Comparison of ENCODE assay signal across 2 cellular contexts in the genomic region with DNA sequence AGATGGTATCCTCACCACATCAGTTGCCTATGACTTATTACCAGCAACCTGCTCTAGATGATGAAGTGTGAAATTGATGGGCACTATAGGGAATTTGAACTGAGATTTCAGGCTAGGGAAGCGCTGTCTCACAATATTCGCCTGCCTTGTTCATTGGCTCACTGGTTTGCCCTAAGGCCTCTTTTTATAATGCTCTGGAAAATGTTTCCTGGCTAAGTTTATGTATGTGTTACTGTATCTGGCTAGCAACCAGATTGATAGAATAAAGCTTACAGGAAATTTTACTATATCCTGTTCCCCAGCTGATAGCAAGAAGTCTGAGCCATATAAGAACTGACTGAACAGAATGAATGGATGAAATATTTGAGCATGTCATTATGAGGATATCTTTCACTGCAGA.
TF ChIP-seq lines count a peak whose summit lies in the region.

No MANE protein-coding gene starts in this region.

TF ChIP-seq in SK-N-SH, 30 proteins besides CTCF, POLR2A, EP300 and RAD21 (continued from another document):
- TF ChIP-seq TEAD4 (IDR thresholded peaks at IDR 0.05; ENCODE audit: borderline replicate concordance, insufficient read depth) (no peak), NRF1 (IDR thresholded peaks at IDR 0.05; ENCODE audit: low read depth, low read length) (no peak), FOSL2 (IDR thresholded peaks at IDR 0.05; ENCODE audit: borderline replicate concordance, low read depth) (no peak), FOXM1 (IDR thresholded peaks at IDR 0.05; ENCODE audit: low read depth) (no peak), FOXJ3 (CRISPR knock-in tag; IDR thresholded peaks at IDR 0.05) (no peak), MXI1 (IDR thresholded peaks at IDR 0.05; ENCODE audit: low read depth, low read length) (no peak), RFX5 (IDR thresholded peaks at IDR 0.05; ENCODE audit: low read length) (no peak), CHD2 (IDR thresholded peaks at IDR 0.05; ENCODE audit: low read length, partially characterized antibody) (no peak)
- TF ChIP-seq, protein P1, sequence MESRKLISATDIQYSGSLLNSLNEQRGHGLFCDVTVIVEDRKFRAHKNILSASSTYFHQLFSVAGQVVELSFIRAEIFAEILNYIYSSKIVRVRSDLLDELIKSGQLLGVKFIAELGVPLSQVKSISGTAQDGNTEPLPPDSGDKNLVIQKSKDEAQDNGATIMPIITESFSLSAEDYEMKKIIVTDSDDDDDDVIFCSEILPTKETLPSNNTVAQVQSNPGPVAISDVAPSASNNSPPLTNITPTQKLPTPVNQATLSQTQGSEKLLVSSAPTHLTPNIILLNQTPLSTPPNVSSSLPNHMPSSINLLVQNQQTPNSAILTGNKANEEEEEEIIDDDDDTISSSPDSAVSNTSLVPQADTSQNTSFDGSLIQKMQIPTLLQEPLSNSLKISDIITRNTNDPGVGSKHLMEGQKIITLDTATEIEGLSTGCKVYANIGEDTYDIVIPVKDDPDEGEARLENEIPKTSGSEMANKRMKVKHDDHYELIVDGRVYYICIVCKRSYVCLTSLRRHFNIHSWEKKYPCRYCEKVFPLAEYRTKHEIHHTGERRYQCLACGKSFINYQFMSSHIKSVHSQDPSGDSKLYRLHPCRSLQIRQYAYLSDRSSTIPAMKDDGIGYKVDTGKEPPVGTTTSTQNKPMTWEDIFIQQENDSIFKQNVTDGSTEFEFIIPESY (IDR thresholded peaks at IDR 0.05; ENCODE audit: borderline replicate concordance, low read depth): no peak
- TF ChIP-seq, protein P2, sequence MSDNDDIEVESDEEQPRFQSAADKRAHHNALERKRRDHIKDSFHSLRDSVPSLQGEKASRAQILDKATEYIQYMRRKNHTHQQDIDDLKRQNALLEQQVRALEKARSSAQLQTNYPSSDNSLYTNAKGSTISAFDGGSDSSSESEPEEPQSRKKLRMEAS (IDR thresholded peaks at IDR 0.05; ENCODE audit: low read depth): no peak

TF ChIP-seq in SK-N-SH treated with all-trans-retinoic acid at 6 μM for 48 hours, 23 proteins besides CTCF, POLR2A, EP300 and RAD21 (continued from another document):
- TF ChIP-seq, protein P3, sequence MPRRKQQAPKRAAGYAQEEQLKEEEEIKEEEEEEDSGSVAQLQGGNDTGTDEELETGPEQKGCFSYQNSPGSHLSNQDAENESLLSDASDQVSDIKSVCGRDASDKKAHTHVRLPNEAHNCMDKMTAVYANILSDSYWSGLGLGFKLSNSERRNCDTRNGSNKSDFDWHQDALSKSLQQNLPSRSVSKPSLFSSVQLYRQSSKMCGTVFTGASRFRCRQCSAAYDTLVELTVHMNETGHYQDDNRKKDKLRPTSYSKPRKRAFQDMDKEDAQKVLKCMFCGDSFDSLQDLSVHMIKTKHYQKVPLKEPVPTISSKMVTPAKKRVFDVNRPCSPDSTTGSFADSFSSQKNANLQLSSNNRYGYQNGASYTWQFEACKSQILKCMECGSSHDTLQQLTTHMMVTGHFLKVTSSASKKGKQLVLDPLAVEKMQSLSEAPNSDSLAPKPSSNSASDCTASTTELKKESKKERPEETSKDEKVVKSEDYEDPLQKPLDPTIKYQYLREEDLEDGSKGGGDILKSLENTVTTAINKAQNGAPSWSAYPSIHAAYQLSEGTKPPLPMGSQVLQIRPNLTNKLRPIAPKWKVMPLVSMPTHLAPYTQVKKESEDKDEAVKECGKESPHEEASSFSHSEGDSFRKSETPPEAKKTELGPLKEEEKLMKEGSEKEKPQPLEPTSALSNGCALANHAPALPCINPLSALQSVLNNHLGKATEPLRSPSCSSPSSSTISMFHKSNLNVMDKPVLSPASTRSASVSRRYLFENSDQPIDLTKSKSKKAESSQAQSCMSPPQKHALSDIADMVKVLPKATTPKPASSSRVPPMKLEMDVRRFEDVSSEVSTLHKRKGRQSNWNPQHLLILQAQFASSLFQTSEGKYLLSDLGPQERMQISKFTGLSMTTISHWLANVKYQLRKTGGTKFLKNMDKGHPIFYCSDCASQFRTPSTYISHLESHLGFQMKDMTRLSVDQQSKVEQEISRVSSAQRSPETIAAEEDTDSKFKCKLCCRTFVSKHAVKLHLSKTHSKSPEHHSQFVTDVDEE (CRISPR knock-in tag; IDR thresholded peaks at IDR 0.05): no peak
- TF ChIP-seq ZNF565 (CRISPR knock-in tag; conservative IDR thresholded peaks at IDR 0.05; ENCODE audit: low read depth) (no peak), GLIS3 (CRISPR knock-in tag; IDR thresholded peaks at IDR 0.05) (no peak), SNAI2 (CRISPR knock-in tag; IDR thresholded peaks at IDR 0.05) (no peak)
TF ChIP-seq in SK-N-SH treated with all-trans-retinoic acid at 6 μM for 48 hours: peak in this region for 0.
